Comparison of ENCODE assay signal across 8 cellular contexts in the genomic region with DNA sequence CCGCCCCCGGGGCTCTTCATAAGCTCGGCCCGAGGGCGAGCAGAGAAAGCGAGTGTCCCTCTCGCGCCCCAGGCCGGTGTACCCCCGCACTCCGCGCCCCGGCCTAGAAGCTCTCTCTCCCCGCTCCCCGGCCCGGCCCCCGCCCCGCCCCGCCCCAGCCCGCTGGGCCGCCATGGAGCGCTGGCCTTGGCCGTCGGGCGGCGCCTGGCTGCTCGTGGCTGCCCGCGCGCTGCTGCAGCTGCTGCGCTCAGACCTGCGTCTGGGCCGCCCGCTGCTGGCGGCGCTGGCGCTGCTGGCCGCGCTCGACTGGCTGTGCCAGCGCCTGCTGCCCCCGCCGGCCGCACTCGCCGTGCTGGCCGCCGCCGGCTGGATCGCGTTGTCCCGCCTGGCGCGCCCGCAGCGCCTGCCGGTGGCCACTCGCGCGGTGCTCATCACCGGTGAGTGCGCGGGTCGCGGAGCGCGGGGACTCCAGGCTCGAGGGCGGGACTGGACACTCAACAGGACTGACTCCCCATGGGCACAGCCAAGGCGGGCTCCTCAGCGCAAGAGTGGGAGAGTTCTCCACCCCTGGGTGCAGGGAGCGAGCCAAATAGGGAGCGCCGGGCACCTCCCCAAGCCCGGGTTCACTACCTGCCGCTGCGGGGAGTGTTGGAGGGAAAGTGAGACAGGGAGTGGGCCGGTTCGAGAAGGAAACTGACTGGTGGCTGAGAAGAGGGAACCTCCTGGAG. TPM values are rescaled to one million over a fixed set of nuclear protein-coding genes. Genes with fewer than 3 reads are reported as not detected.
DNase-seq lines count a peak whose midpoint lies in the region; ATAC-seq, FAIRE-seq and TF ChIP-seq lines count a peak whose summit lies in the region.

Gene HSD11B2, plus strand, starts transcription at position 45 of the 728 bp plus-strand sequence. Its CDS starts 128 bp downstream, at position 173.

- H3K4me2 ChIP-seq in OCI-LY7 (ENCODE audit: low read length): peak within 1 kb of the TSS; percentile 58; the same call in 1 of the 2 replicates

- no peaks in the 10 kb centered on the region for H3K79me2 ChIP-seq in OCI-LY7 (ENCODE audit: insufficient read depth, low read depth, low read length)

- no peaks in the 10 kb centered on the region for H3K36me3 ChIP-seq in OCI-LY7 (ENCODE audit: insufficient read depth, low read length)

- CTCF ChIA-PET in OCI-LY7 (lab: Charles Lee; ENCODE audit: unreplicated experiment): interaction anchor here (0.6 kb wide), 2 partner anchors 38 to 249 kb away, joined by 4 to 14 read pairs; no protein-coding TSS in a partner anchor

- no peak for TF ChIP-seq CTCF in OCI-LY7 (conservative IDR thresholded peaks at IDR 0.05; ENCODE audit: low read length)
- TF ChIP-seq CTCF in retinal pigment epithelial cell (conservative IDR thresholded peaks at IDR 0.05; ENCODE audit: low read depth, low read length): no peak

- H3K9me2 ChIP-seq in OCI-LY7 (ENCODE audit: insufficient read depth, low read length): no peaks in the 10 kb centered on the region

- H2AFZ ChIP-seq in OCI-LY7 (ENCODE audit: low read length): no peak within 1 kb of the TSS

- H3K27ac ChIP-seq in OCI-LY7 (ENCODE audit: low read depth, low read length, poor library complexity, severe bottlenecking) (no peak within 1 kb of the TSS), angular gyrus (ENCODE audit: low read depth, low read length) (peak within 1 kb of the TSS; percentile 30)

- no peaks in the 10 kb centered on the region for H3K4me1 ChIP-seq in OCI-LY7 (ENCODE audit: insufficient read depth, low read length, poor library complexity, severe bottlenecking)

- H3K4me3 ChIP-seq in OCI-LY7 (ENCODE audit: low read depth, low read length, poor library complexity, severe bottlenecking) (peak within 1 kb of the TSS; percentile 46), retinal pigment epithelial cell (ENCODE audit: low read length) (peak within 1 kb of the TSS; percentile 17)

- no peak for FAIRE-seq in GM12892 (lab: Jason Lieb, UNC)

- no peaks in the 10 kb centered on the region for H4K20me1 ChIP-seq in OCI-LY7 (ENCODE audit: insufficient read depth, low read length)

- H3K9me3 ChIP-seq in OCI-LY7 (ENCODE audit: low read length): no peaks in the 10 kb centered on the region

- TF ChIP-seq POLR2A in GM12892 (IDR thresholded peaks at IDR 0.05; ENCODE audit: low read depth, low read length): no peak

- ATAC-seq in HG03442 (IDR thresholded peaks at IDR 0.05; ENCODE audit: unreplicated experiment): no peak

- POLR2A ChIA-PET in OCI-LY7 (lab: Charles Lee): interaction anchor here (0.6 kb wide), 2 partner anchors 116 to 233 kb away, joined by 4 to 11 read pairs; no protein-coding TSS in a partner anchor

- no TSS peak for BruUV-seq in OCI-LY7 (replicated peaks; lab: Mats Ljungman, UMichigan)

- intact Hi-C loops in OCI-LY7 (cut with micrococcal nuclease; ENCODE audit: unreplicated experiment): no loop called here

- DNase-seq in activated CD8-positive, alpha-beta memory T cell treated with anti-CD3 and anti-CD28 coated beads for 24 hours: peak; percentile 75
- DNase-seq in activated CD8-positive, alpha-beta memory T cell treated with anti-CD3 and anti-CD28 coated beads, Interleukin-2, amount 50 U/mL, for 4 hours: no peak
- DNase-seq in OCI-LY7 (ENCODE audit: low spot score) (no peak), hypothalamus (lab: John Stamatoyannopoulos, UW) (peak in 31 of 51 donors; percentile 8 to 75 (median 31)), retinal pigment epithelial cell (ENCODE audit: low read depth) (peak; percentile 21), GM12892 (ENCODE audit: insufficient read length) (no peak)

RNA-seq across cellular contexts. Expression of gene HSD11B2, which starts in this region (rescaled TPM):
- total RNA-seq in OCI-LY7 (2014; rRNA removed; shearing (Covaris generic)): not detected in 2 replicates
- total RNA-seq in OCI-LY7 (2022): not detected in 2 replicates
- 0.45 TPM for polyA plus RNA-seq in GM12892 (2012; ENCODE audit: missing spikeins)

Comparison
In these comparisons a context has a peak if more than half of its experiments do, and no peak if none do; other contexts are left out.
1. DNase-seq: peak in activated CD8-positive, alpha-beta memory T cell treated with anti-CD3 and anti-CD28 coated beads for 24 hours (single experiment), hypothalamus (31 of 51) and retinal pigment epithelial cell (single experiment); none in activated CD8-positive, alpha-beta memory T cell treated with anti-CD3 and anti-CD28 coated beads, Interleukin-2, amount 50 U/mL, for 4 hours (single experiment), OCI-LY7 (single experiment) and GM12892 (single experiment).